In genomic region chr22:39908121-39908520, GRCh38 we compare ENCODE assay signal across 22 cellular contexts. TPM values are rescaled to one million over a fixed set of nuclear protein-coding genes. Genes with fewer than 3 reads are reported as not detected.
DNase-seq lines count a peak whose midpoint lies in the region; ATAC-seq and TF ChIP-seq lines count a peak whose summit lies in the region.
"Had no signal": no experiment of that assay in that cellular context is flagged by ENCODE, and none has a peak within 500 bp of the region (broad histone marks: within the 10 kb centered on the region; RNA-seq: fewer than 3 reads in every experiment).

No MANE protein-coding gene starts in this region.

- no peak for TF ChIP-seq CTCF in A673 (conservative IDR thresholded peaks at IDR 0.05; ENCODE audit: low read depth, low read length)

- H3K27ac ChIP-seq in CD4-positive, CD25-positive, alpha-beta regulatory T cell (ENCODE audit: insufficient read depth, low read length, poor library complexity, severe bottlenecking), result peak overlapping the region; percentile 83
- peak overlapping the region; percentile 18 for H3K27ac ChIP-seq in CD8-positive, alpha-beta memory T cell (ENCODE audit: low read depth, low read length)
- H3K27ac ChIP-seq in A673 (ENCODE audit: low read depth, low read length, poor library complexity, severe bottlenecking), result no peak overlapping the region

- POLR2A ChIA-PET in CD8-positive, alpha-beta memory T cell (lab: Charles Lee), result interaction anchor here (0.8 to 2.7 kb wide), 5 partner anchors 9 to 35 kb away, joined by 4 to 18 read pairs (median 7); no protein-coding TSS in a partner anchor
- POLR2A ChIA-PET in A673 (lab: Charles Lee; ENCODE audit: low non-redundant PET), result no interaction called here

- no peaks in the 10 kb centered on the region for H3K36me3 ChIP-seq in CD4-positive, CD25-positive, alpha-beta regulatory T cell (ENCODE audit: control insufficient read depth, insufficient read depth, low read length)
- H3K36me3 ChIP-seq in CD8-positive, alpha-beta memory T cell (ENCODE audit: insufficient read depth, low read length), result no peaks in the 10 kb centered on the region
- no peaks in the 10 kb centered on the region for H3K36me3 ChIP-seq in A673 (ENCODE audit: insufficient read depth, low read length, poor library complexity, severe bottlenecking)

- peaks cover 30 to 77% (median 56%) of the 10 kb centered on the region in 4 donors for H3K4me1 Mint-ChIP-seq in CD4-positive, CD25-positive, alpha-beta regulatory T cell
- peaks cover 64 to 79% (median 71%) of the 10 kb centered on the region in 3 donors for H3K4me1 Mint-ChIP-seq in CD8-positive, alpha-beta memory T cell
- peaks cover 50% of the 10 kb centered on the region for H3K4me1 Mint-ChIP-seq in activated T-helper 17 cell treated with anti-CD3 and anti-CD28 coated beads, Interleukin-2, amount 50 U/mL, for 72 hours

- H3K9me3 ChIP-seq in CD4-positive, CD25-positive, alpha-beta regulatory T cell (ENCODE audit: control insufficient read depth in 2 of 2, low read length in 2 of 2), result no peaks in the 10 kb centered on the region
- no peaks in the 10 kb centered on the region for H3K9me3 ChIP-seq in CD8-positive, alpha-beta memory T cell (ENCODE audit: low read length)
- no peaks in the 10 kb centered on the region for H3K9me3 ChIP-seq in mononuclear cell (ENCODE audit: low read depth, low read length)
- H3K9me3 ChIP-seq in A673 (ENCODE audit: low read depth, low read length, poor library complexity, severe bottlenecking), result no peaks in the 10 kb centered on the region
- H3K9me3 ChIP-seq: Caco-2 had no signal

- intact Hi-C loops in A673 (cut with micrococcal nuclease; ENCODE audit: unreplicated experiment), result no loop called here

- peaks cover 36% of the 10 kb centered on the region for H3K36me3 Mint-ChIP-seq in CD4-positive, CD25-positive, alpha-beta regulatory T cell
- H3K36me3 Mint-ChIP-seq in CD8-positive, alpha-beta memory T cell, result peaks cover 7 to 60% (median 35%) of the 10 kb centered on the region in 3 donors
- peaks cover 27% of the 10 kb centered on the region for H3K36me3 Mint-ChIP-seq in activated T-helper 17 cell treated with anti-CD3 and anti-CD28 coated beads, Interleukin-2, amount 50 U/mL, for 72 hours (ENCODE audit: low read depth)
- H3K36me3 Mint-ChIP-seq: type B pancreatic cell had no signal

- H3K4me3 Mint-ChIP-seq in CD4-positive, CD25-positive, alpha-beta regulatory T cell, result peak overlapping the region; percentile 91 to 99 (median 96)
- H3K4me3 Mint-ChIP-seq in CD8-positive, alpha-beta memory T cell, result peak overlapping the region; percentile 91 to 99 (median 97)
- H3K4me3 Mint-ChIP-seq in activated T-helper 17 cell treated with anti-CD3 and anti-CD28 coated beads, Interleukin-2, amount 50 U/mL, for 72 hours, result no peak overlapping the region
- H3K4me3 Mint-ChIP-seq: HFFc6; stimulated activated naive B cell treated with anti-CD40 and anti-IgM and Interleukin-4, amounts not matched to agents 10 μg/mL and 1 μg/mL and 100 μg/mL, for 72 hours; type B pancreatic cell had no signal

- peak overlapping the region; percentile 98 for H3K4me3 ChIP-seq in CD4-positive, CD25-positive, alpha-beta regulatory T cell (ENCODE audit: low read depth, low read length)
- peak overlapping the region; percentile 68 for H3K4me3 ChIP-seq in CD8-positive, alpha-beta memory T cell (ENCODE audit: low read length)
- H3K4me3 ChIP-seq in mononuclear cell (ENCODE audit: low read length) (peak overlapping the region; percentile 12), A673 (ENCODE audit: low read depth, low read length, poor library complexity, severe bottlenecking) (no peak overlapping the region)

- no peak for ATAC-seq in CD4-positive, CD25-positive, alpha-beta regulatory T cell (ENCODE audit: low read depth in 2 of 2)
- ATAC-seq in activated T-helper 17 cell treated with anti-CD3 and anti-CD28 coated beads, Interleukin-2, amount 50 U/mL, for 72 hours (replicated peaks), result peak; percentile 13
- ATAC-seq in HG02678 (IDR thresholded peaks at IDR 0.05; ENCODE audit: unreplicated experiment) (no peak), HG03097 (IDR thresholded peaks at IDR 0.05; ENCODE audit: low FRiP score, unreplicated experiment) (no peak), HG03280 (IDR thresholded peaks at IDR 0.05; ENCODE audit: unreplicated experiment) (no peak)
- ATAC-seq: right cardiac atrium; stimulated activated naive B cell treated with anti-CD40 and anti-IgM and Interleukin-4, amounts not matched to agents 10 μg/mL and 1 μg/mL and 100 μg/mL, for 72 hours had no signal

- DNase-seq in CD4-positive, CD25-positive, alpha-beta regulatory T cell, result peak in 1 of 3 donors; percentile 17
- no peak for DNase-seq in CD8-positive, alpha-beta memory T cell
- DNase-seq in A673 (ENCODE audit: low spot score), result no peak
- DNase-seq: Caco-2; Kasumi-1; NCI-H1105; NCI-H2107; NCI-H526 treated with DMSO at 0.1 percent for 48 hours; right cardiac atrium; stimulated activated naive B cell treated with anti-CD40 and anti-IgM and Interleukin-4, amounts not matched to agents 10 μg/mL and 1 μg/mL and 100 μg/mL, for 72 hours had no signal

- CTCF ChIA-PET in CD8-positive, alpha-beta memory T cell (lab: Charles Lee), result interaction anchor here (0.8 to 2.0 kb wide), 7 partner anchors 9 to 35 kb away, joined by 3 to 10 read pairs (median 3); no protein-coding TSS in a partner anchor
- CTCF ChIA-PET in A673 (lab: Charles Lee), result no interaction called here

- H3K27me3 ChIP-seq in CD4-positive, CD25-positive, alpha-beta regulatory T cell (ENCODE audit: control insufficient read depth, insufficient read depth, low read length), result no peaks in the 10 kb centered on the region
- H3K27me3 ChIP-seq in CD8-positive, alpha-beta memory T cell (ENCODE audit: insufficient read depth, low read length, poor library complexity, severe bottlenecking), result no peaks in the 10 kb centered on the region
- H3K27me3 ChIP-seq in mononuclear cell (ENCODE audit: insufficient read depth, low read length) (no peaks in the 10 kb centered on the region), A673 (replicated peaks; ENCODE audit: insufficient read depth, low read depth, low read length, poor library complexity) (peaks cover 40% of the 10 kb centered on the region)

- no peaks in the 10 kb centered on the region for H3K27me3 Mint-ChIP-seq in CD4-positive, CD25-positive, alpha-beta regulatory T cell
- no peaks in the 10 kb centered on the region for H3K27me3 Mint-ChIP-seq in CD8-positive, alpha-beta memory T cell
- H3K27me3 Mint-ChIP-seq in activated T-helper 17 cell treated with anti-CD3 and anti-CD28 coated beads, Interleukin-2, amount 50 U/mL, for 72 hours, result no peaks in the 10 kb centered on the region
- H3K27me3 Mint-ChIP-seq: stimulated activated naive B cell treated with anti-CD40 and anti-IgM and Interleukin-4, amounts not matched to agents 10 μg/mL and 1 μg/mL and 100 μg/mL, for 72 hours had no signal

- H3K27ac Mint-ChIP-seq in CD4-positive, CD25-positive, alpha-beta regulatory T cell, result peak overlapping the region; percentile 91 to 97 (median 95)
- peak overlapping the region in 7 of 8 donors; percentile 91 to 99 (median 98) for H3K27ac Mint-ChIP-seq in CD8-positive, alpha-beta memory T cell
- H3K27ac Mint-ChIP-seq in activated T-helper 17 cell treated with anti-CD3 and anti-CD28 coated beads, Interleukin-2, amount 50 U/mL, for 72 hours, result peak overlapping the region; percentile 88
- H3K27ac Mint-ChIP-seq: HFFc6; stimulated activated naive B cell treated with anti-CD40 and anti-IgM and Interleukin-4, amounts not matched to agents 10 μg/mL and 1 μg/mL and 100 μg/mL, for 72 hours; type B pancreatic cell had no signal

- peaks cover 77% of the 10 kb centered on the region for H3K4me1 ChIP-seq in CD4-positive, CD25-positive, alpha-beta regulatory T cell (ENCODE audit: control insufficient read depth, insufficient read depth, low read length, poor library complexity, severe bottlenecking)
- H3K4me1 ChIP-seq in CD8-positive, alpha-beta memory T cell (ENCODE audit: insufficient read depth, low read length), result peaks cover 54% of the 10 kb centered on the region
- H3K4me1 ChIP-seq in mononuclear cell (ENCODE audit: insufficient read depth, low read length) (peaks cover 43% of the 10 kb centered on the region), A673 (ENCODE audit: insufficient read depth, low read length, poor library complexity, severe bottlenecking) (no peaks in the 10 kb centered on the region)
- H3K4me1 ChIP-seq: Caco-2 had no signal

- BruUV-seq in A673 (replicated peaks; lab: Mats Ljungman, UMichigan), result no TSS peak

- H3K9me3 Mint-ChIP-seq in CD4-positive, CD25-positive, alpha-beta regulatory T cell, result peaks cover 0 to 9% (median 0%) of the 10 kb centered on the region in 7 donors
- no peaks in the 10 kb centered on the region for H3K9me3 Mint-ChIP-seq in CD8-positive, alpha-beta memory T cell
- H3K9me3 Mint-ChIP-seq in activated T-helper 17 cell treated with anti-CD3 and anti-CD28 coated beads, Interleukin-2, amount 50 U/mL, for 72 hours, result no peaks in the 10 kb centered on the region
- H3K9me3 Mint-ChIP-seq: HFFc6, type B pancreatic cell had no signal

RNA-seq across cellular contexts. Expression of gene GRAP2, which starts 7.2 kb away (rescaled TPM):
- total RNA-seq in CD4-positive, CD25-positive, alpha-beta regulatory T cell, result 160 TPM
- 10 to 100 TPM; 48.9 to 79.2 (median 52.2) TPM for polyA plus RNA-seq in CD4-positive, CD25-positive, alpha-beta regulatory T cell
- 10 to 100 TPM; 41.8 to 53.2 TPM for total RNA-seq in CD8-positive, alpha-beta memory T cell
- 103 TPM for polyA plus RNA-seq in CD8-positive, alpha-beta memory T cell
- 10 to 100 TPM; 50.7 to 94.2 TPM for total RNA-seq in activated T-helper 17 cell treated with anti-CD3 and anti-CD28 coated beads, Interleukin-2, amount 50 U/mL, for 72 hours
- total RNA-seq in mononuclear cell (94.1 TPM), A673 (2021) (not detected in 2 replicates)
- total RNA-seq: Caco-2, HFFc6 had no signal

RNA-seq across cellular contexts. Expression of gene ENTHD1, which starts 14.6 kb away (rescaled TPM):
- total RNA-seq in CD4-positive, CD25-positive, alpha-beta regulatory T cell, result not detected
- under 1 TPM; 0.13 to 0.32 (median 0.18) TPM for polyA plus RNA-seq in CD4-positive, CD25-positive, alpha-beta regulatory T cell
- total RNA-seq in CD8-positive, alpha-beta memory T cell, result under 1 TPM; 0.16 to 0.35 TPM
- 0.16 TPM for polyA plus RNA-seq in CD8-positive, alpha-beta memory T cell
- 1 to 10 TPM in 1 of 2 donors, under 1 TPM in 1; 0.58 to 1.2 TPM for total RNA-seq in activated T-helper 17 cell treated with anti-CD3 and anti-CD28 coated beads, Interleukin-2, amount 50 U/mL, for 72 hours
- 0.10 TPM for total RNA-seq in mononuclear cell
- not detected in 2 replicates for total RNA-seq in A673 (2021)
- total RNA-seq: Caco-2, fibroblast of villous mesenchyme, HFFc6, HT1080, liver, omental fat pad, right cardiac atrium had no signal
- polyA plus RNA-seq: adipose tissue, liver had no signal

RNA-seq across cellular contexts. Expression of gene TMA7B, which starts 52.1 kb away (rescaled TPM):
- 13.0 TPM for total RNA-seq in CD4-positive, CD25-positive, alpha-beta regulatory T cell
- 1 to 10 TPM in 3 of 4 donors, under 1 TPM in 1; 0.91 to 1.8 (median 1.5) TPM for polyA plus RNA-seq in CD4-positive, CD25-positive, alpha-beta regulatory T cell
- 1 to 10 TPM; 1.4 to 2.0 TPM for total RNA-seq in CD8-positive, alpha-beta memory T cell
- polyA plus RNA-seq in CD8-positive, alpha-beta memory T cell, result 3.0 TPM
- 1 to 10 TPM; 4.0 to 4.4 TPM for total RNA-seq in activated T-helper 17 cell treated with anti-CD3 and anti-CD28 coated beads, Interleukin-2, amount 50 U/mL, for 72 hours
- 7.9 TPM for total RNA-seq in mononuclear cell
- total RNA-seq in A673 (2021), result not detected in 2 replicates
- total RNA-seq: Caco-2, fibroblast of villous mesenchyme, HFFc6, HT1080, omental fat pad had no signal
- polyA plus RNA-seq: liver had no signal

Comparison
In these comparisons a context has a peak if more than half of its experiments do, and no peak if none do; other contexts are left out.
1. RNA of gene GRAP2, which starts 7.2 kb away (total RNA-seq): 160 TPM in CD4-positive, CD25-positive, alpha-beta regulatory T cell (single experiment), 50.7 to 94.2 TPM in activated T-helper 17 cell treated with anti-CD3 and anti-CD28 coated beads, Interleukin-2, amount 50 U/mL, for 72 hours, 94.1 TPM in mononuclear cell (single experiment) and 41.8 to 53.2 TPM in CD8-positive, alpha-beta memory T cell; not detected in A673; every median in the first group is over 10 times any median in the second.
2. Peak in every context shown above with its lines, with median percentiles within 50 percentile points of each other: H3K27ac Mint-ChIP-seq.